13 cellular contexts compared by ENCODE assay signal in the genomic region with DNA sequence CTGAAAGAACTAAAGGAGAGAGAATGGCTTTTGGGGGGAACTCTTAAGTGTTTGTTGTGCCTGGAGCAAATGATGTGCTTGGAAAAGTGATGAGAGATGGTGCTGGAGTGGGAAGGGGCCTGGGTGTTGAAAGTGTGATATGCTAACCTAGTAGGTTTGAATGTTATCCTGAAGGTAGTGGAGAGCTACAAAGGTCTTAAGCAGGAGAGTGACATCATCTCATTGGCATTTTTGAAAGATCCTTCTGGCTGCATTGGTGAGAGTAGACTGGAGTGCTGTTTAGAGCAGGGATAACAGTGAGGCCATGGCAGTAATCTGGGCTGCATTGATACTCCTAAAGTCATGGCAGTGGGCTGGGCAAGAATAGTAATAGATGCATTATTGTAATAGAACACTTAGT. TPM values are rescaled to one million over a fixed set of nuclear protein-coding genes. Genes with fewer than 3 reads are reported as not detected.
A peak's percentile ranks its signal among the peaks of the same experiment; 100 is the strongest.
DNase-seq lines count a peak whose midpoint lies in the region; ATAC-seq, FAIRE-seq and TF ChIP-seq lines count a peak whose summit lies in the region.
"Had no signal": no experiment of that assay in that cellular context is flagged by ENCODE, and none has a peak within 500 bp of the region (broad histone marks: within the 10 kb centered on the region; RNA-seq: fewer than 3 reads in every experiment).

No MANE protein-coding gene starts in this region.

- POLR2A ChIA-PET in IMR-90 (lab: Charles Lee; ENCODE audit: unreplicated experiment) (no interaction called here), H1 (lab: Charles Lee; ENCODE audit: partially characterized antibody) (interaction anchor here (1.2 to 3.6 kb wide), 3 partner anchors 14 to 45 kb away, joined by 3 to 18 read pairs (median 6); a partner anchor contains a TSS)
- POLR2A ChIA-PET in naive thymus-derived CD8-positive, alpha-beta T cell (lab: Charles Lee), result no interaction called here

- no peaks in the 10 kb centered on the region for H3K27me3 Mint-ChIP-seq in naive thymus-derived CD8-positive, alpha-beta T cell

- H3K79me2 ChIP-seq in H1 (ENCODE audit: control insufficient read depth in 1 of 2, insufficient read depth in 2 of 2, low read length in 2 of 2) (no peaks in the 10 kb centered on the region), Karpas-422 (ENCODE audit: low read length) (peaks cover 7% of the 10 kb centered on the region; the same call in 1 of the 2 replicates)

- H3K36me3 Mint-ChIP-seq in naive thymus-derived CD8-positive, alpha-beta T cell, result peaks cover 0 to 38% (median 6%) of the 10 kb centered on the region in 3 donors

- in situ Hi-C loops in IMR-90 (cut with MboI; ENCODE audit: low sequenced_read_pairs), result no loop called here

- no peaks in the 10 kb centered on the region for H3K9me2 ChIP-seq in Karpas-422 (replicated peaks; ENCODE audit: insufficient read depth, low read length)

- H3K4me3 Mint-ChIP-seq in naive thymus-derived CD8-positive, alpha-beta T cell, result no peak overlapping the region
- H3K4me3 Mint-ChIP-seq: neural progenitor cell had no signal

- ATAC-seq in IMR-90 (ENCODE audit: low read depth) (peak; percentile 70), GM19035 (IDR thresholded peaks at IDR 0.05; ENCODE audit: unreplicated experiment) (no peak), GM19463 (IDR thresholded peaks at IDR 0.05; ENCODE audit: unreplicated experiment) (no peak), esophagus mucosa (no peak)
- ATAC-seq in naive thymus-derived CD8-positive, alpha-beta T cell, result no peak

- TF ChIP-seq CTCF in IMR-90 (conservative IDR thresholded peaks at IDR 0.05; ENCODE audit: low read depth, low read length) (no peak), H1 (IDR thresholded peaks at IDR 0.05; ENCODE audit: control extremely low read depth in 1 of 3, insufficient read depth in 1 of 3, low read depth in 1 of 3, low read length in 3 of 3) (no peak)

- H3K56ac ChIP-seq in IMR-90 (ENCODE audit: extremely low read depth, insufficient read depth, low read length), result no peak overlapping the region
- H3K56ac ChIP-seq in H1 (replicated peaks; ENCODE audit: insufficient read length, low read depth, low read length), result no peak overlapping the region

- peaks cover 2% of the 10 kb centered on the region; the same call in 1 of the 2 replicates for H3K36me3 ChIP-seq in IMR-90 (ENCODE audit: control insufficient read depth, insufficient read depth, low read length)
- H3K36me3 ChIP-seq in H1 (ENCODE audit: control insufficient read depth in 2 of 4, insufficient read depth in 4 of 4, low read length in 3 of 4), result no peaks in the 10 kb centered on the region; a peak in 1 of 8 replicates
- no peaks in the 10 kb centered on the region; the same call in 1 of the 2 replicates for H3K36me3 ChIP-seq in Karpas-422 (ENCODE audit: insufficient read depth, low read length)
- H3K36me3 ChIP-seq: neural progenitor cell had no signal

- no peak for TF ChIP-seq POLR2A in IMR-90 (IDR thresholded peaks at IDR 0.05; ENCODE audit: low read depth, low read length)
- TF ChIP-seq POLR2A in H1 (IDR thresholded peaks at IDR 0.05; ENCODE audit: control extremely low read depth in 1 of 2, low read depth in 2 of 2, low read length in 2 of 2), result no peak

- no peak overlapping the region for H3K4me3 ChIP-seq in IMR-90 (ENCODE audit: insufficient read depth, low read depth, low read length)
- H3K4me3 ChIP-seq in H1 (ENCODE audit: extremely low read depth in 1 of 4, insufficient read depth in 2 of 4, low read depth in 3 of 4, low read length in 4 of 4), result no peak overlapping the region
- no peak overlapping the region for H3K4me3 ChIP-seq in Karpas-422 (ENCODE audit: low read length)
- H3K4me3 ChIP-seq: neural progenitor cell had no signal

- H3K27ac Mint-ChIP-seq in naive thymus-derived CD8-positive, alpha-beta T cell, result peak overlapping the region in 7 of 10 donors; percentile 0 to 71 (median 48)
- H3K27ac Mint-ChIP-seq: neural progenitor cell had no signal

- TF ChIP-seq EP300 in H1 (IDR thresholded peaks at IDR 0.05; ENCODE audit: borderline replicate concordance in 1 of 2, low read depth in 2 of 2, low read length in 2 of 2), result no peak

- H3K4me1 Mint-ChIP-seq in naive thymus-derived CD8-positive, alpha-beta T cell, result peaks cover 35 to 68% (median 66%) of the 10 kb centered on the region in 4 donors

- H3K18ac ChIP-seq in IMR-90 (ENCODE audit: low read depth, low read length) (no peak overlapping the region), H1 (ENCODE audit: extremely low read depth, low read length) (no peak overlapping the region)

- no peaks in the 10 kb centered on the region for H3K23me2 ChIP-seq in H1 (ENCODE audit: low read depth, low read length)

- H4K20me1 ChIP-seq in IMR-90 (ENCODE audit: insufficient read depth, low read length), result no peaks in the 10 kb centered on the region
- peaks cover under 1 to 2% of the 10 kb centered on the region in 2 experiments for H4K20me1 ChIP-seq in H1 (replicated peaks in 1 of 2; ENCODE audit: control insufficient read depth in 1 of 2, insufficient read depth in 2 of 2, low read length in 2 of 2)
- no peaks in the 10 kb centered on the region; the same call in 1 of the 2 replicates for H4K20me1 ChIP-seq in Karpas-422 (ENCODE audit: insufficient read depth, low read depth, low read length)

- DNase-seq in Daoy (ENCODE audit: low read depth) (peak; percentile 25), IMR-90 (peak; percentile 72), H1 (ENCODE audit: low read depth in 1 of 2, low spot score in 2 of 2) (no peak), Karpas-422 (no peak)
- DNase-seq in naive thymus-derived CD8-positive, alpha-beta T cell, result no peak
- DNase-seq: head of caudate nucleus; stimulated activated CD4-positive, alpha-beta T cell treated with anti-CD3 and anti-CD28 coated beads, Interleukin-2, amount 100 ng/mL, for 24 hours; T-helper 9 cell had no signal

- H3K27me3 ChIP-seq in IMR-90 (ENCODE audit: control insufficient read depth, insufficient read depth, low read length) (no peaks in the 10 kb centered on the region), H1 (replicated peaks in 1 of 4; ENCODE audit: control insufficient read depth in 3 of 4, extremely low read depth in 1 of 4, insufficient read depth in 3 of 4, low read length in 3 of 4) (no peaks in the 10 kb centered on the region), Karpas-422 (ENCODE audit: low read length) (no peaks in the 10 kb centered on the region)
- H3K27me3 ChIP-seq: neural progenitor cell had no signal

- peaks cover 10% of the 10 kb centered on the region for H3K9me1 ChIP-seq in IMR-90 (ENCODE audit: insufficient read depth, low read length)

- no peak overlapping the region for H3K9ac ChIP-seq in IMR-90 (ENCODE audit: low read depth, low read length)
- H3K9ac ChIP-seq in H1 (replicated peaks in 1 of 4; ENCODE audit: extremely low read depth in 1 of 4, low read depth in 3 of 4, low read length in 3 of 4), result no peak overlapping the region
- no peak overlapping the region for H3K9ac ChIP-seq in Karpas-422 (ENCODE audit: low read length)
- H3K9ac ChIP-seq: neural progenitor cell had no signal

- H4K91ac ChIP-seq in IMR-90 (ENCODE audit: insufficient read depth, low read depth, low read length) (no peak overlapping the region), H1 (replicated peaks; ENCODE audit: insufficient read length, low read length) (no peak overlapping the region)

- H3K9me3 ChIP-seq in IMR-90 (ENCODE audit: control insufficient read depth, insufficient read depth, low read length), result no peaks in the 10 kb centered on the region
- no peaks in the 10 kb centered on the region for H3K9me3 ChIP-seq in H1 (ENCODE audit: insufficient read depth in 2 of 2, low read depth in 1 of 2, low read length in 1 of 2)
- H3K9me3 ChIP-seq in Karpas-422 (ENCODE audit: low read length), result no peaks in the 10 kb centered on the region

- no TSS peak for BruUV-seq in IMR-90 (replicated peaks; lab: Mats Ljungman, UMichigan)

- intact Hi-C loops in IMR-90 (cut with micrococcal nuclease), result no loop called here

- dilution Hi-C loops in IMR-90 (cut with HindIII; ENCODE audit: low sequenced_read_pairs, unreplicated experiment), result no loop called here

- no peak overlapping the region for H2BK12ac ChIP-seq in H1 (ENCODE audit: low read depth, low read length)

- CTCF ChIA-PET in IMR-90 (lab: Yijun Ruan, JAX), result interaction anchor here (1.5 kb wide), 1 partner anchor 246 kb away, joined by 5 read pairs; no protein-coding TSS in a partner anchor
- CTCF ChIA-PET in H1 (lab: Charles Lee; ENCODE audit: partially characterized antibody), result interaction anchor here (0.8 to 28.0 kb wide), 5 partner anchors 12 to 277 kb away, joined by 3 to 397 read pairs (median 3); no protein-coding TSS in a partner anchor

- H2BK5ac ChIP-seq in IMR-90 (ENCODE audit: low read depth, low read length, poor library complexity, severe bottlenecking) (no peak overlapping the region), H1 (ENCODE audit: low read depth, low read length) (no peak overlapping the region)

- H2AFZ ChIP-seq in IMR-90 (replicated peaks; ENCODE audit: low read length, poor library complexity) (no peak overlapping the region), H1 (ENCODE audit: low read length) (no peak overlapping the region), Karpas-422 (ENCODE audit: low read length) (no peak overlapping the region)
- H2AFZ ChIP-seq: neural progenitor cell had no signal

- H2AK5ac ChIP-seq in IMR-90 (ENCODE audit: low read depth, low read length) (no peak overlapping the region), H1 (ENCODE audit: low read depth, low read length) (no peak overlapping the region)

- H2AK9ac ChIP-seq in IMR-90 (replicated peaks; ENCODE audit: low read depth, low read length, poor library complexity), result no peak overlapping the region

- H3K23ac ChIP-seq in IMR-90 (ENCODE audit: low read depth, low read length), result no peak overlapping the region
- H3K23ac ChIP-seq in H1 (ENCODE audit: insufficient read length), result no peak overlapping the region

- H4K5ac ChIP-seq in IMR-90 (ENCODE audit: low read depth, low read length) (no peak overlapping the region), H1 (ENCODE audit: insufficient read length, low read depth, low read length) (no peak overlapping the region)

- H3K14ac ChIP-seq in IMR-90 (replicated peaks; ENCODE audit: low read depth, low read length) (no peak overlapping the region), H1 (ENCODE audit: insufficient read length) (no peak overlapping the region)

- H3K4me2 ChIP-seq in IMR-90 (ENCODE audit: low read depth, low read length) (no peak overlapping the region), H1 (ENCODE audit: insufficient read depth in 1 of 2, low read depth in 2 of 2, low read length in 2 of 2) (no peak overlapping the region), Karpas-422 (ENCODE audit: low read depth, low read length, poor library complexity, severe bottlenecking) (no peak overlapping the region)
- H3K4me2 ChIP-seq: neural progenitor cell had no signal

- no peak overlapping the region for H2BK20ac ChIP-seq in IMR-90 (ENCODE audit: low read depth, low read length)
- H2BK20ac ChIP-seq in H1 (ENCODE audit: low read length), result no peak overlapping the region

- H2BK120ac ChIP-seq in IMR-90 (ENCODE audit: low read depth, low read length) (no peak overlapping the region), H1 (replicated peaks; ENCODE audit: low read depth, low read length) (no peak overlapping the region)

- H2BK15ac ChIP-seq in IMR-90 (ENCODE audit: low read depth, low read length), result no peak overlapping the region
- no peak overlapping the region for H2BK15ac ChIP-seq in H1 (ENCODE audit: low read length)

- TF ChIP-seq RAD21 in IMR-90 (IDR thresholded peaks at IDR 0.05; ENCODE audit: low read length), result no peak
- no peak for TF ChIP-seq RAD21 in H1 (IDR thresholded peaks at IDR 0.05 in 1 of 2, conservative IDR thresholded peaks at IDR 0.05 in 1 of 2; ENCODE audit: low read depth in 2 of 2, low read length in 2 of 2)

- no peaks in the 10 kb centered on the region for H3K9me3 Mint-ChIP-seq in naive thymus-derived CD8-positive, alpha-beta T cell
- H3K9me3 Mint-ChIP-seq: neural progenitor cell had no signal

- H3K79me1 ChIP-seq in IMR-90 (ENCODE audit: low read depth in 1 of 2, low read length in 2 of 2) (peaks cover 0 to 5% of the 10 kb centered on the region in 2 experiments; a peak in 2 of 4 replicates), H1 (ENCODE audit: low read depth, low read length) (no peaks in the 10 kb centered on the region; the same call in 1 of the 2 replicates)

- no peak for FAIRE-seq in H1 (lab: Jason Lieb, UNC)
- FAIRE-seq: colon had no signal

- H3K4ac ChIP-seq in IMR-90 (ENCODE audit: low read depth, low read length) (no peak overlapping the region), H1 (replicated peaks; ENCODE audit: insufficient read length, low read depth, low read length) (no peak overlapping the region)

- H3K27ac ChIP-seq in IMR-90 (ENCODE audit: insufficient read depth, low read length), result no peak overlapping the region
- H3K27ac ChIP-seq in H1 (ENCODE audit: low read depth, low read length), result no peak overlapping the region
- H3K27ac ChIP-seq in Karpas-422 (ENCODE audit: low read length), result no peak overlapping the region
- H3K27ac ChIP-seq: neural progenitor cell had no signal

- H4K8ac ChIP-seq in IMR-90 (ENCODE audit: low read depth in 2 of 2, low read length in 2 of 2), result no peak overlapping the region
- no peak overlapping the region for H4K8ac ChIP-seq in H1 (ENCODE audit: extremely low read depth, insufficient read depth, low read length)

- H3K4me1 ChIP-seq in IMR-90 (ENCODE audit: control insufficient read depth, insufficient read depth, low read length), result peaks cover 8% of the 10 kb centered on the region
- H3K4me1 ChIP-seq in H1 (replicated peaks in 1 of 4; ENCODE audit: control insufficient read depth in 3 of 4, insufficient read depth in 4 of 4, low read length in 3 of 4), result peaks cover 0 to 12% (median 8%) of the 10 kb centered on the region in 4 experiments; a peak in 4 of 7 replicates
- peaks cover 20% of the 10 kb centered on the region for H3K4me1 ChIP-seq in Karpas-422 (ENCODE audit: low read length)

RNA-seq across cellular contexts. Expression of a gene that starts 44.4 kb away (rescaled TPM):
- total RNA-seq in Daoy (2014; rRNA removed; shearing (Covaris generic)), result 12.7 and 15.0 TPM in 2 replicates
- 19.2 and 20.1 TPM in 2 replicates for total RNA-seq in IMR-90 (2012; rRNA removed)
- 3.7 and 7.4 TPM in 2 replicates for polyA plus RNA-seq in IMR-90 (2012; rRNA removed)
- polyA plus RNA-seq in IMR-90 (2012; cell fraction: cytosol; rRNA removed), result 0.76 and 1.6 TPM in 2 replicates
- polyA plus RNA-seq in IMR-90 (2012; cell fraction: nucleus; rRNA removed; ENCODE audit: low replicate concordance), result 9.4 and 42.7 TPM in 2 replicates
- 81.7 and 84.9 TPM in 2 replicates for total RNA-seq in H1 (2021; fragmentation: NEBNext Ultra II Directional; extraction: Animal tissue kit (Norgen Biotek cat#: 25700))
- polyA plus RNA-seq in H1 (2011; rRNA removed), result 10.0 and 10.8 TPM in 2 replicates
- 12.8 TPM for polyA plus RNA-seq in H1 (2011; cell fraction: cytosol; rRNA removed)
- 23.1 TPM for polyA plus RNA-seq in H1 (2011; cell fraction: nucleus; rRNA removed)
- 9.8 to 13.2 TPM (median 11.4 TPM) in 4 replicates for polyA plus RNA-seq in H1 (2012, experiment 1 of 2)
- polyA plus RNA-seq in H1 (2012, experiment 2 of 2), result 2.0 TPM
- polyA plus RNA-seq in H1 (2013, experiment 1 of 2), result 20.5 TPM
- polyA plus RNA-seq in H1 (2013, experiment 2 of 2), result 18.6 TPM
- polyA minus RNA-seq in H1 (2011; rRNA and poly(A)+ RNA removed), result 75.0 and 83.5 TPM in 2 replicates
- polyA minus RNA-seq in H1 (2011; cell fraction: cytosol; rRNA and poly(A)+ RNA removed), result 26.9 TPM
- 109 TPM for polyA minus RNA-seq in H1 (2011; cell fraction: nucleus; rRNA and poly(A)+ RNA removed)
- 100 to 1,000 TPM; 243 to 272 TPM for total RNA-seq in naive thymus-derived CD8-positive, alpha-beta T cell
- polyA plus RNA-seq in naive thymus-derived CD8-positive, alpha-beta T cell, result 10 to 100 TPM; 10.0 to 23.1 (median 10.7) TPM
- total RNA-seq in esophagus mucosa, result 33.0 TPM
- 73.7 and 96.9 TPM in 2 replicates for total RNA-seq in Karpas-422 (2014; rRNA removed; shearing (Covaris generic); ENCODE audit: low replicate concordance)

Comparison
In these comparisons a context has a peak if more than half of its experiments do, and no peak if none do; other contexts are left out.
1. DNase-seq: peak in Daoy (single experiment) and IMR-90 (single experiment); none in H1 (0 of 2), naive thymus-derived CD8-positive, alpha-beta T cell (0 of 10) and Karpas-422 (single experiment).